Comparison of ENCODE assay signal across 16 cellular contexts in the genomic region with DNA sequence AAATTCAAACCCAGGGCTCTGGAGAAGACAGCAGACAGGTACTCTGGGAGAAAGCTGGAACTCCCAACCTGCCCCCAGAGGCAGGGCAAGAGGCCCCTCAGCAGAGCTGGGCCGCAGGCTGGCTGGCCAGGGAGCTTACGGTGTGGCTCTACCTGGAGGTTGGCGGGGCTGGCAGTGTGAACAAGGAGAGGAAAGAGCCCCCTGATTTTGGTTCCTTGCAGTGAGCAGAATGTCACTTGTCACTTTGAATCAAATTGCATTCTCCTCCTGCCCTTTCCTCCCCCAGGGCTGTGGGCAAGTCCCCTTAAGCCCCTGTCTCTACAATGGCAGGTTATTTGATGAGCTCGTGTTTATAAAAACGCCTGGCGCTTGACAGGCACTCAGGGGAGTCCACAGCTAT. TPM values are rescaled to one million over a fixed set of nuclear protein-coding genes. Genes with fewer than 3 reads are reported as not detected.
A peak's percentile ranks its signal among the peaks of the same experiment; 100 is the strongest.
DNase-seq lines count a peak whose midpoint lies in the region; ATAC-seq and TF ChIP-seq lines count a peak whose summit lies in the region.
"Had no signal": no experiment of that assay in that cellular context is flagged by ENCODE, and none has a peak within 500 bp of the region (broad histone marks: within the 10 kb centered on the region; RNA-seq: fewer than 3 reads in every experiment).

No MANE protein-coding gene starts in this region.

- no peak overlapping the region for H3K4me3 Mint-ChIP-seq in endodermal cell
- H3K4me3 Mint-ChIP-seq: B cell; CD4-positive, alpha-beta T cell had no signal

- intact Hi-C loops in left ventricle myocardium inferior (cut with micrococcal nuclease) (no loop called here), sigmoid colon (cut with DNase I) (no loop called here), aorta (cut with DNase I) (loop anchor here (2.0 to 10.0 kb wide), 3 partner anchors 41 to 143 kb away; a partner anchor contains a TSS)

- H3K27ac Mint-ChIP-seq in endodermal cell = no peak overlapping the region
- H3K27ac Mint-ChIP-seq: B cell; CD4-positive, alpha-beta T cell had no signal

- WGBS in endodermal cell (ENCODE audit: insufficient coverage in 1 of 2, insufficient read length in 1 of 2), 2 experiments = 93 to 96% methylated on average over 3 to 6 of the region's 6 CpGs
- WGBS in sigmoid colon, 2 donors = 95% methylated on average over 6 of the region's 6 CpGs
- WGBS in aorta, 2 donors = 58 to 60% methylated on average over 6 of the region's 6 CpGs

- DNase-seq in right atrium auricular region (ENCODE audit: low spot score) = peak; percentile 48
- no peak for DNase-seq in left ventricle myocardium inferior
- DNase-seq in endodermal cell = peak; percentile 49
- DNase-seq in sigmoid colon = peak; percentile 25
- DNase-seq in aorta = no peak
- no peak for DNase-seq in stimulated activated CD8-positive, alpha-beta memory T cell treated with anti-CD3 and anti-CD28 coated beads, Interleukin-4, amount 100 ng/mL, for 48 hours
- no peak for DNase-seq in NOMO-1 (lab: John Stamatoyannopoulos, UW; ENCODE audit: unreplicated experiment in 2 of 2)
- DNase-seq: CD4-positive, alpha-beta T cell; DMS79 treated with DMSO at 0.1 percent for 48 hours; NCI-H1417; NCI-H2029; NCI-H345; NCI-H748 treated with DMSO at 0.1 percent for 48 hours had no signal

- H3K4me1 ChIP-seq in right atrium auricular region (peaks cover 0 to 24% of the 10 kb centered on the region in 2 donors), left ventricle myocardium inferior (peaks cover 27% of the 10 kb centered on the region), endodermal cell (ENCODE audit: control insufficient read depth, insufficient read depth, low read length) (no peaks in the 10 kb centered on the region), sigmoid colon (peaks cover 0 to 13% (median 3%) of the 10 kb centered on the region in 4 donors), aorta (ENCODE audit: control insufficient read depth in 1 of 2, insufficient read depth in 2 of 2, low read length in 2 of 2) (peaks cover 3 to 5% of the 10 kb centered on the region in 2 donors)

- H3K27ac ChIP-seq in right atrium auricular region (no peak overlapping the region), left ventricle myocardium inferior (replicated peaks) (no peak overlapping the region), endodermal cell (ENCODE audit: low read depth, low read length) (no peak overlapping the region), sigmoid colon (no peak overlapping the region), aorta (ENCODE audit: low read depth in 1 of 2, low read length in 2 of 2) (peak overlapping the region; percentile 31 to 68)
- H3K27ac ChIP-seq: PC-9 had no signal

- no peak overlapping the region for H3K4me3 ChIP-seq in right atrium auricular region
- no peak overlapping the region for H3K4me3 ChIP-seq in left ventricle myocardium inferior
- no peak overlapping the region for H3K4me3 ChIP-seq in endodermal cell (ENCODE audit: low read length)
- H3K4me3 ChIP-seq in sigmoid colon = no peak overlapping the region
- H3K4me3 ChIP-seq in aorta (ENCODE audit: low read length in 2 of 2) = no peak overlapping the region
- H3K4me3 ChIP-seq: PC-9 had no signal

- no peak for ATAC-seq in aorta (ENCODE audit: low FRiP score)
- no peak for ATAC-seq in GM19463 (IDR thresholded peaks at IDR 0.05; ENCODE audit: unreplicated experiment)

- H3K9me3 ChIP-seq in right atrium auricular region (no peaks in the 10 kb centered on the region), left ventricle myocardium inferior (replicated peaks) (no peaks in the 10 kb centered on the region), endodermal cell (ENCODE audit: control insufficient read depth, low read length) (no peaks in the 10 kb centered on the region), sigmoid colon (no peaks in the 10 kb centered on the region), aorta (ENCODE audit: control insufficient read depth, low read length) (no peaks in the 10 kb centered on the region)

- no peaks in the 10 kb centered on the region for H3K9me3 Mint-ChIP-seq in endodermal cell
- H3K9me3 Mint-ChIP-seq: CD4-positive, alpha-beta T cell had no signal

- no peaks in the 10 kb centered on the region for H3K36me3 Mint-ChIP-seq in endodermal cell (ENCODE audit: low read depth)

- TF ChIP-seq POLR2A in sigmoid colon (IDR thresholded peaks at IDR 0.05) = no peak

- TF ChIP-seq EP300 in sigmoid colon (IDR thresholded peaks at IDR 0.05) = no peak

- TF ChIP-seq CTCF in right atrium auricular region (IDR thresholded peaks at IDR 0.05) (no peak), left ventricle myocardium inferior (IDR thresholded peaks at IDR 0.05; ENCODE audit: borderline replicate concordance) (no peak), endodermal cell (conservative IDR thresholded peaks at IDR 0.05) (no peak), sigmoid colon (IDR thresholded peaks at IDR 0.05) (no peak)

- no peaks in the 10 kb centered on the region for H3K27me3 ChIP-seq in right atrium auricular region
- no peaks in the 10 kb centered on the region for H3K27me3 ChIP-seq in left ventricle myocardium inferior (ENCODE audit: low read depth)
- H3K27me3 ChIP-seq in endodermal cell (ENCODE audit: control insufficient read depth, insufficient read depth, low read length, poor library complexity, severe bottlenecking) = no peaks in the 10 kb centered on the region
- H3K27me3 ChIP-seq in sigmoid colon = no peaks in the 10 kb centered on the region
- no peaks in the 10 kb centered on the region for H3K27me3 ChIP-seq in aorta (ENCODE audit: control insufficient read depth in 1 of 2, insufficient read depth in 2 of 2, low read length in 1 of 2)

- H3K27me3 Mint-ChIP-seq in endodermal cell (ENCODE audit: insufficient read depth) = no peaks in the 10 kb centered on the region
- H3K27me3 Mint-ChIP-seq: B cell; CD4-positive, alpha-beta T cell had no signal

- peaks cover 7% of the 10 kb centered on the region for H3K4me1 Mint-ChIP-seq in endodermal cell

- H3K9ac ChIP-seq in endodermal cell (ENCODE audit: extremely low read depth, low read length, poor library complexity, severe bottlenecking) = no peak overlapping the region

- H3K36me3 ChIP-seq in right atrium auricular region = no peaks in the 10 kb centered on the region
- H3K36me3 ChIP-seq in left ventricle myocardium inferior = no peaks in the 10 kb centered on the region
- H3K36me3 ChIP-seq in endodermal cell (ENCODE audit: control insufficient read depth, insufficient read depth, low read length) = no peaks in the 10 kb centered on the region
- no peaks in the 10 kb centered on the region for H3K36me3 ChIP-seq in sigmoid colon
- no peaks in the 10 kb centered on the region for H3K36me3 ChIP-seq in aorta (ENCODE audit: control insufficient read depth in 1 of 2, insufficient read depth in 2 of 2, low read length in 1 of 2)

RNA-seq across cellular contexts. Expression of a gene that starts 32.6 kb away (rescaled TPM):
- total RNA-seq in right atrium auricular region (under 1 TPM; 0.52 to 0.67 TPM), left ventricle myocardium inferior (0.44 TPM), endodermal cell (under 1 TPM in 1 of 2 donors, not detected in 1; 0.11 TPM), sigmoid colon (1 to 10 TPM in 2 of 4 donors, under 1 TPM in 1, not detected in 1; 0.54 to 3.0 (median 1.4) TPM), aorta (1 to 10 TPM in 1 of 2 donors, under 1 TPM in 1; 0.32 to 2.0 TPM)
- polyA plus RNA-seq in endodermal cell (2013, experiment 1 of 2) = not detected
- polyA plus RNA-seq in endodermal cell (2013, experiment 2 of 2) = not detected
- polyA plus RNA-seq in sigmoid colon (100 to 1,000 TPM in 1 of 3 donors, 10 to 100 TPM in 2; 57.6 to 128 (median 67.9) TPM), aorta (10 to 100 TPM in 1 of 2 donors, 1 to 10 TPM in 1; 1.1 to 26.3 TPM)
- total RNA-seq: PC-9 had no signal

RNA-seq across cellular contexts. Expression of a gene that starts 41.8 kb away (rescaled TPM):
- total RNA-seq in right atrium auricular region (10 to 100 TPM; 43.3 to 46.4 TPM), left ventricle myocardium inferior (59.8 TPM), endodermal cell (100 to 1,000 TPM in 1 of 2 donors, 10 to 100 TPM in 1; 91.4 to 107 TPM), sigmoid colon (10 to 100 TPM; 28.1 to 47.9 (median 30.7) TPM), aorta (10 to 100 TPM; 37.1 to 40.2 TPM)
- polyA plus RNA-seq in endodermal cell (2013, experiment 1 of 2) = 77.9 TPM
- polyA plus RNA-seq in endodermal cell (2013, experiment 2 of 2) = 85.8 TPM
- polyA plus RNA-seq in sigmoid colon (10 to 100 TPM; 28.8 to 32.6 (median 31.2) TPM), aorta (10 to 100 TPM; 14.0 to 27.6 TPM)

Comparison
In these comparisons a context has a peak if more than half of its experiments do, and no peak if none do; other contexts are left out.
1. DNase-seq: peak in right atrium auricular region (single experiment), endodermal cell (single experiment) and sigmoid colon (single experiment); none in left ventricle myocardium inferior (single experiment), aorta (0 of 2), stimulated activated CD8-positive, alpha-beta memory T cell treated with anti-CD3 and anti-CD28 coated beads, Interleukin-4, amount 100 ng/mL, for 48 hours (single experiment) and NOMO-1 (0 of 2).
2. H3K27ac ChIP-seq: peak in aorta (2 of 2); none in right atrium auricular region (0 of 2), left ventricle myocardium inferior (single experiment), endodermal cell (single experiment) and sigmoid colon (0 of 4).
3. intact Hi-C loops: an anchor here in aorta (2.0 to 10.0 kb wide); none called in left ventricle myocardium inferior and sigmoid colon.